Comparison of ENCODE assay signal across 8 cellular contexts in the genomic region with DNA sequence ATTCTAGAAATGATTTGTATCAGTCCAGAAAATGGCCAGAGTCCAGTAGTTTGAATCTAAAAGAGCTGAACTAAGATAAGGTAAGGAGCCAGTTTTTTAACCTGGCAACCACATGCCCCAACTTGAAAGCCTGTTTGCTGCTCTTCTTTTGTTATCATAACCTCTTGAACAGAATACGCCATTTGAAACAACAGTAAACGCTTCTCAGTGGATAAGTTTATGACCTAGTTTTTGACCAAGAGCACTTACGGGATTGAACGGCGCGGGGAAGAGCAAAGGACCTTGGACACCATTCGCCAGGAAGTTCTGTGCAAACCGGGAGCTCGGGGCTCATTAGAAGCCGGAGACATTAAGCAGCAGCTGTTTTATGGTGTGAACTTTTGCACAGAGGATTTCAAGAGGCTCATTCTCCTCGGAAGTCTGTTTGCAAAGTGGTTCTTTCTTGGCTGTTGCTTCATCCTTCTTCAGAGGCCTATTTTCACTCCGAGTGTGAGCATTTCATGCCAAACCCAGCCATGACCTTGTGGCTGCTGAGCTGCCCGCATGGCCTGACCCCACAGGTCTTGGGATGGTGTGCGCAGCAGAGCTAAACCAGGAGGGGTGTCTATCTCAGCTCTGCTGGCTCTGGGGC.
A peak's percentile ranks its signal among the peaks of the same experiment; 100 is the strongest.
DNase-seq lines count a peak whose midpoint lies in the region; ATAC-seq and TF ChIP-seq lines count a peak whose summit lies in the region.

No MANE protein-coding gene starts in this region.

- H3K9me3 Mint-ChIP-seq in WTC11 = no peaks in the 10 kb centered on the region

- TF ChIP-seq CTCF in WTC11 (IDR thresholded peaks at IDR 0.05) (no peak), spleen (IDR thresholded peaks at IDR 0.05 in 8 of 11, conservative IDR thresholded peaks at IDR 0.05 in 3 of 11) (no peak)

- H3K4me3 ChIP-seq in HUES48 (ENCODE audit: low read depth, low read length) (no peak overlapping the region), spleen (no peak overlapping the region)
- H3K4me3 ChIP-seq in effector memory CD4-positive, alpha-beta T cell (ENCODE audit: insufficient read depth, low read depth, low read length, poor library complexity, severe bottlenecking) = no peak overlapping the region

- H3K27ac ChIP-seq in HUES48 (ENCODE audit: low read depth, low read length) (peak overlapping the region; percentile 62), spleen (peak overlapping the region in 6 of 8 donors; percentile 11 to 63 (median 48))
- no peak overlapping the region for H3K27ac ChIP-seq in effector memory CD4-positive, alpha-beta T cell (ENCODE audit: insufficient read depth, low read length, poor library complexity, severe bottlenecking)

- intact Hi-C loops in spleen (cut with DNase I; ENCODE audit: low total_unique reads) = no loop called here

- H3K27me3 ChIP-seq in HUES48 (ENCODE audit: control insufficient read depth, insufficient read depth, low read length) = no peaks in the 10 kb centered on the region
- H3K27me3 ChIP-seq in spleen (replicated peaks in 1 of 7) = no peaks in the 10 kb centered on the region
- H3K27me3 ChIP-seq in effector memory CD4-positive, alpha-beta T cell (replicated peaks; ENCODE audit: control insufficient read depth, insufficient read depth, low read length, poor library complexity, severe bottlenecking) = no peaks in the 10 kb centered on the region

- H3K36me3 ChIP-seq in HUES48 (ENCODE audit: control insufficient read depth, insufficient read depth, low read length) (peaks cover 23% of the 10 kb centered on the region), spleen (no peaks in the 10 kb centered on the region)
- no peaks in the 10 kb centered on the region for H3K36me3 ChIP-seq in effector memory CD4-positive, alpha-beta T cell (ENCODE audit: control insufficient read depth, insufficient read depth, low read length)

- H3K36me3 Mint-ChIP-seq in WTC11 = peaks cover 16% of the 10 kb centered on the region

- CTCF ChIA-PET in WTC11 (lab: Charles Lee) = interaction anchor here (0.7 kb wide), 1 partner anchor 50 kb away, joined by 3 read pairs; no protein-coding TSS in a partner anchor

- H3K4me1 ChIP-seq in HUES48 (ENCODE audit: control insufficient read depth, insufficient read depth, low read length) = peaks cover 11% of the 10 kb centered on the region
- peaks cover 0 to 13% (median 5%) of the 10 kb centered on the region in 6 donors for H3K4me1 ChIP-seq in spleen
- no peaks in the 10 kb centered on the region for H3K4me1 ChIP-seq in effector memory CD4-positive, alpha-beta T cell (ENCODE audit: control insufficient read depth, insufficient read depth, low read length, poor library complexity, severe bottlenecking)

- ATAC-seq in WTC11 = no peak

- H3K9me3 ChIP-seq in HUES48 (ENCODE audit: control insufficient read depth, insufficient read depth, low read length) = no peaks in the 10 kb centered on the region
- no peaks in the 10 kb centered on the region for H3K9me3 ChIP-seq in spleen
- H3K9me3 ChIP-seq in effector memory CD4-positive, alpha-beta T cell (ENCODE audit: control insufficient read depth, low read length) = no peaks in the 10 kb centered on the region

- no peak overlapping the region for H3K9ac ChIP-seq in HUES48 (ENCODE audit: low read depth, low read length)

- peak overlapping the region; percentile 64; the same call in 1 of the 2 replicates for H3K27ac Mint-ChIP-seq in WTC11

- no peak overlapping the region for H3K4me3 Mint-ChIP-seq in WTC11

- DNase-seq in WTC11 (ENCODE audit: low spot score) (no peak), iris pigment epithelial cell (ENCODE audit: low read depth) (peak; percentile 67), spleen (no peak), HPDE6-E6E7 (ENCODE audit: extremely low spot score) (no peak), HK-2 (ENCODE audit: unreplicated experiment) (no peak)
- no peak for DNase-seq in effector memory CD4-positive, alpha-beta T cell
- no peak for DNase-seq in activated effector memory CD4-positive, alpha-beta T cell treated with anti-CD3 and anti-CD28 coated beads, Interleukin-2, amount 50 U/mL, for 16 hours

- peaks cover 35% of the 10 kb centered on the region for H3K4me1 Mint-ChIP-seq in WTC11

- H3K27me3 Mint-ChIP-seq in WTC11 (ENCODE audit: low read depth) = no peaks in the 10 kb centered on the region

- 59 to 79% (median 66%) methylated on average over 14 of the region's 14 CpGs for WGBS in spleen, 5 donors

- no peak for TF ChIP-seq POLR2A in spleen (IDR thresholded peaks at IDR 0.05)

- POLR2A ChIA-PET in WTC11 (lab: Charles Lee) = no interaction called here

TF ChIP-seq in WTC11, 78 proteins besides CTCF, POLR2A, EP300 and RAD21:
- TF ChIP-seq, protein P1, sequence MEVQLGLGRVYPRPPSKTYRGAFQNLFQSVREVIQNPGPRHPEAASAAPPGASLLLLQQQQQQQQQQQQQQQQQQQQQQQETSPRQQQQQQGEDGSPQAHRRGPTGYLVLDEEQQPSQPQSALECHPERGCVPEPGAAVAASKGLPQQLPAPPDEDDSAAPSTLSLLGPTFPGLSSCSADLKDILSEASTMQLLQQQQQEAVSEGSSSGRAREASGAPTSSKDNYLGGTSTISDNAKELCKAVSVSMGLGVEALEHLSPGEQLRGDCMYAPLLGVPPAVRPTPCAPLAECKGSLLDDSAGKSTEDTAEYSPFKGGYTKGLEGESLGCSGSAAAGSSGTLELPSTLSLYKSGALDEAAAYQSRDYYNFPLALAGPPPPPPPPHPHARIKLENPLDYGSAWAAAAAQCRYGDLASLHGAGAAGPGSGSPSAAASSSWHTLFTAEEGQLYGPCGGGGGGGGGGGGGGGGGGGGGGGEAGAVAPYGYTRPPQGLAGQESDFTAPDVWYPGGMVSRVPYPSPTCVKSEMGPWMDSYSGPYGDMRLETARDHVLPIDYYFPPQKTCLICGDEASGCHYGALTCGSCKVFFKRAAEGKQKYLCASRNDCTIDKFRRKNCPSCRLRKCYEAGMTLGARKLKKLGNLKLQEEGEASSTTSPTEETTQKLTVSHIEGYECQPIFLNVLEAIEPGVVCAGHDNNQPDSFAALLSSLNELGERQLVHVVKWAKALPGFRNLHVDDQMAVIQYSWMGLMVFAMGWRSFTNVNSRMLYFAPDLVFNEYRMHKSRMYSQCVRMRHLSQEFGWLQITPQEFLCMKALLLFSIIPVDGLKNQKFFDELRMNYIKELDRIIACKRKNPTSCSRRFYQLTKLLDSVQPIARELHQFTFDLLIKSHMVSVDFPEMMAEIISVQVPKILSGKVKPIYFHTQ (CRISPR knock-in tag; IDR thresholded peaks at IDR 0.05) = no peak
- TF ChIP-seq, protein P2, sequence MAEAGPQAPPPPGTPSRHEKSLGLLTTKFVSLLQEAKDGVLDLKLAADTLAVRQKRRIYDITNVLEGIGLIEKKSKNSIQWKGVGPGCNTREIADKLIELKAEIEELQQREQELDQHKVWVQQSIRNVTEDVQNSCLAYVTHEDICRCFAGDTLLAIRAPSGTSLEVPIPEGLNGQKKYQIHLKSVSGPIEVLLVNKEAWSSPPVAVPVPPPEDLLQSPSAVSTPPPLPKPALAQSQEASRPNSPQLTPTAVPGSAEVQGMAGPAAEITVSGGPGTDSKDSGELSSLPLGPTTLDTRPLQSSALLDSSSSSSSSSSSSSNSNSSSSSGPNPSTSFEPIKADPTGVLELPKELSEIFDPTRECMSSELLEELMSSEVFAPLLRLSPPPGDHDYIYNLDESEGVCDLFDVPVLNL (CRISPR knock-in tag; IDR thresholded peaks at IDR 0.05; ENCODE audit: borderline replicate concordance, low read depth) = no peak
- no peak for TF ChIP-seq NFATC4 (CRISPR knock-in tag; IDR thresholded peaks at IDR 0.05)
- no peak for TF ChIP-seq SMAD4 (CRISPR knock-in tag; IDR thresholded peaks at IDR 0.05)
- no peak for TF ChIP-seq NR1H2 (CRISPR knock-in tag; IDR thresholded peaks at IDR 0.05)
- TF ChIP-seq ZNF121 (CRISPR knock-in tag; IDR thresholded peaks at IDR 0.05) = no peak
- TF ChIP-seq ESRRA (CRISPR knock-in tag; IDR thresholded peaks at IDR 0.05; ENCODE audit: borderline replicate concordance) = no peak
- TF ChIP-seq JUN (CRISPR knock-in tag; IDR thresholded peaks at IDR 0.05) = no peak
- TF ChIP-seq, protein P3, sequence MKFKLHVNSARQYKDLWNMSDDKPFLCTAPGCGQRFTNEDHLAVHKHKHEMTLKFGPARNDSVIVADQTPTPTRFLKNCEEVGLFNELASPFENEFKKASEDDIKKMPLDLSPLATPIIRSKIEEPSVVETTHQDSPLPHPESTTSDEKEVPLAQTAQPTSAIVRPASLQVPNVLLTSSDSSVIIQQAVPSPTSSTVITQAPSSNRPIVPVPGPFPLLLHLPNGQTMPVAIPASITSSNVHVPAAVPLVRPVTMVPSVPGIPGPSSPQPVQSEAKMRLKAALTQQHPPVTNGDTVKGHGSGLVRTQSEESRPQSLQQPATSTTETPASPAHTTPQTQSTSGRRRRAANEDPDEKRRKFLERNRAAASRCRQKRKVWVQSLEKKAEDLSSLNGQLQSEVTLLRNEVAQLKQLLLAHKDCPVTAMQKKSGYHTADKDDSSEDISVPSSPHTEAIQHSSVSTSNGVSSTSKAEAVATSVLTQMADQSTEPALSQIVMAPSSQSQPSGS (CRISPR knock-in tag; IDR thresholded peaks at IDR 0.05; ENCODE audit: borderline replicate concordance, low read depth) = no peak
- no peak for TF ChIP-seq EMX1 (CRISPR knock-in tag; IDR thresholded peaks at IDR 0.05)
- no peak for TF ChIP-seq CBFB (CRISPR knock-in tag; IDR thresholded peaks at IDR 0.05; ENCODE audit: low read depth)
